Comparison of ENCODE assay signal across 23 cellular contexts in the genomic region with DNA sequence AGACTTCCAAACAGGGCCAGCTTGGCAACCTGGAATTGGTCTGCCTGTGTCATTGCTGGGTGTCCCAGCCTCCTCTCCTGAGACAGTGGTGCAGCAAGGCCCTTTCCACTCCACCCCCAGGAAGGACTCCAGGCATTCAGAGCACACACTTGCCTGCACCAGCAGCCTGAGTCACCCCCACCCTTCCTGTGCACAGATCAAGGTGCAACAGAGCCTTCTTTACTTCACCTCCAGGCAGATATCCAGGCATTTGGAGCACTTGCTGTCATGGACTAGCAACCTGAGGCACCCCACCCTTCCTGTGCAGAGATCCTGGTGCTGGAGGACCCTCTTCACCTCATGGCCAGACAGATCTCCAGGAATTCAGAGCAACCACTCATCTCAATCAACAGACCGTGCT.
DNase-seq lines count a peak whose midpoint lies in the region; ATAC-seq, FAIRE-seq and TF ChIP-seq lines count a peak whose summit lies in the region.
"Had no signal": no experiment of that assay in that cellular context is flagged by ENCODE, and none has a peak within 500 bp of the region (broad histone marks: within the 10 kb centered on the region; RNA-seq: fewer than 3 reads in every experiment).

No MANE protein-coding gene starts in this region.

- no peaks in the 10 kb centered on the region for H3K9me1 ChIP-seq in keratinocyte (ENCODE audit: control insufficient read depth, extremely low read depth, insufficient read depth, low read length)

- H4K8ac ChIP-seq in H1 (ENCODE audit: extremely low read depth, insufficient read depth, low read length), result no peak overlapping the region

- H3K56ac ChIP-seq in H1 (replicated peaks; ENCODE audit: insufficient read length, low read depth, low read length), result no peak overlapping the region

- H3K14ac ChIP-seq in H1 (ENCODE audit: insufficient read length), result no peak overlapping the region

- H3K23ac ChIP-seq in H1 (ENCODE audit: insufficient read length), result no peak overlapping the region

- 94% methylated on average over 1 of the region's 1 CpG; no CpG with 5 or more reads in 1 of the 2 experiments for WGBS in H1 (ENCODE audit: extremely low coverage in 1 of 2, insufficient coverage in 1 of 2, insufficient read length in 1 of 2, insufficient replicate concordance in 2 of 2, low coverage in 1 of 2, low lambda C conversion rate in 2 of 2, missing lambda C conversion rate in 1 of 2), 2 experiments
- 94 to 96% (median 94%) methylated on average over 1 of the region's 1 CpG for WGBS in small intestine, 3 donors

- H4K20me1 ChIP-seq in KMS-11 (ENCODE audit: insufficient read depth), result no peaks in the 10 kb centered on the region
- no peaks in the 10 kb centered on the region for H4K20me1 ChIP-seq in H1 (replicated peaks in 1 of 2; ENCODE audit: control insufficient read depth in 1 of 2, insufficient read depth in 2 of 2, low read length in 2 of 2)
- H4K20me1 ChIP-seq in keratinocyte (ENCODE audit: control insufficient read depth, extremely low read depth, insufficient read depth, low read length), result no peaks in the 10 kb centered on the region

- H3K9ac ChIP-seq in KMS-11 (no peak overlapping the region), H1 (replicated peaks in 1 of 4; ENCODE audit: extremely low read depth in 1 of 4, low read depth in 3 of 4, low read length in 3 of 4) (no peak overlapping the region), keratinocyte (ENCODE audit: control insufficient read depth, extremely low read depth, insufficient read depth, low read length) (no peak overlapping the region)
- H3K9ac ChIP-seq: GM23248 had no signal

- H2BK5ac ChIP-seq in H1 (ENCODE audit: low read depth, low read length), result no peak overlapping the region

- no peak for TF ChIP-seq RAD21 in H1 (IDR thresholded peaks at IDR 0.05 in 1 of 2, conservative IDR thresholded peaks at IDR 0.05 in 1 of 2; ENCODE audit: low read depth in 2 of 2, low read length in 2 of 2)

- H3K27me3 ChIP-seq in KMS-11 (ENCODE audit: insufficient read depth, low read depth) (no peaks in the 10 kb centered on the region), H1 (replicated peaks in 1 of 4; ENCODE audit: control insufficient read depth in 3 of 4, extremely low read depth in 1 of 4, insufficient read depth in 3 of 4, low read length in 3 of 4) (no peaks in the 10 kb centered on the region), keratinocyte (ENCODE audit: control insufficient read depth, extremely low read depth, insufficient read depth, low read length) (no peaks in the 10 kb centered on the region), small intestine (ENCODE audit: control insufficient read depth in 2 of 2, insufficient read depth in 2 of 2, low read length in 2 of 2) (no peaks in the 10 kb centered on the region)

- H3K4me2 ChIP-seq in KMS-11 (peak overlapping the region; percentile 8; the same call in 1 of the 2 replicates), H1 (ENCODE audit: insufficient read depth in 1 of 2, low read depth in 2 of 2, low read length in 2 of 2) (no peak overlapping the region), keratinocyte (ENCODE audit: control insufficient read depth, extremely low read depth, insufficient read depth, low read depth, low read length) (no peak overlapping the region)

- H3K4me1 ChIP-seq in KMS-11 (ENCODE audit: low read depth, poor library complexity, severe bottlenecking), result peaks cover 25% of the 10 kb centered on the region
- peaks cover 0 to 3% (median 0%) of the 10 kb centered on the region in 4 experiments; a peak in 2 of 7 replicates for H3K4me1 ChIP-seq in H1 (replicated peaks in 1 of 4; ENCODE audit: control insufficient read depth in 3 of 4, insufficient read depth in 4 of 4, low read length in 3 of 4)
- H3K4me1 ChIP-seq in keratinocyte (ENCODE audit: control insufficient read depth, extremely low read depth, insufficient read depth, low read length), result peaks cover 6% of the 10 kb centered on the region
- H3K4me1 ChIP-seq in small intestine (ENCODE audit: control insufficient read depth in 2 of 2, insufficient read depth in 1 of 2, low read depth in 1 of 2, low read length in 1 of 2), result peaks cover 0 to 3% of the 10 kb centered on the region in 2 donors

- no peak overlapping the region for H3K4me3 ChIP-seq in KMS-11 (IDR thresholded peaks at IDR 0.05; ENCODE audit: insufficient read depth, low read depth, low read length)
- H3K4me3 ChIP-seq in H1 (ENCODE audit: extremely low read depth in 1 of 4, insufficient read depth in 2 of 4, low read depth in 3 of 4, low read length in 4 of 4), result no peak overlapping the region
- no peak overlapping the region for H3K4me3 ChIP-seq in keratinocyte (ENCODE audit: control insufficient read depth in 2 of 3, extremely low read depth in 1 of 3, insufficient read depth in 2 of 3, low read depth in 1 of 3, low read length in 3 of 3)
- no peak overlapping the region for H3K4me3 ChIP-seq in small intestine (ENCODE audit: low read depth in 1 of 2, low read length in 2 of 2)
- H3K4me3 ChIP-seq: GM23248 had no signal

- H3K27ac ChIP-seq in KMS-11 (0 out of 2 replicates have a peak overlapping the region, but pooled peaks have one; percentile 12), H1 (ENCODE audit: low read depth, low read length) (no peak overlapping the region), keratinocyte (ENCODE audit: control insufficient read depth, insufficient read depth, low read length) (no peak overlapping the region), small intestine (ENCODE audit: low read depth in 1 of 2, low read length in 1 of 2) (no peak overlapping the region)
- H3K27ac ChIP-seq: C4-2B, GM23248 had no signal

- DNase-seq in H1 (ENCODE audit: low read depth in 1 of 2, low spot score in 2 of 2) (no peak), keratinocyte (ENCODE audit: low read depth, low spot score) (no peak), small intestine (peak; percentile 73), T-helper 2 cell (no peak), NCI-H1694 (lab: John Stamatoyannopoulos, UW) (no peak)
- DNase-seq: ACHN; Caco-2; CD4-positive, alpha-beta T cell; DMS153; DMS79; GDM1; GM23248; H7; HFFc6; KBM-7 had no signal

- no peak overlapping the region for H4K5ac ChIP-seq in H1 (ENCODE audit: insufficient read length, low read depth, low read length)

- no peak overlapping the region for H3K4ac ChIP-seq in H1 (replicated peaks; ENCODE audit: insufficient read length, low read depth, low read length)

- no peaks in the 10 kb centered on the region for H3K79me1 ChIP-seq in H1 (ENCODE audit: low read depth, low read length)

- H2BK120ac ChIP-seq in H1 (replicated peaks; ENCODE audit: low read depth, low read length), result no peak overlapping the region

- no peak for TF ChIP-seq CTCF in KMS-11 (conservative IDR thresholded peaks at IDR 0.05; ENCODE audit: low read depth, low read length)
- no peak for TF ChIP-seq CTCF in H1 (IDR thresholded peaks at IDR 0.05; ENCODE audit: control extremely low read depth in 1 of 3, insufficient read depth in 1 of 3, low read depth in 1 of 3, low read length in 3 of 3)
- TF ChIP-seq CTCF in keratinocyte (optimal IDR thresholded peaks at IDR 0.05 in 1 of 3, IDR thresholded peaks at IDR 0.05 in 1 of 3, conservative IDR thresholded peaks at IDR 0.05 in 1 of 3; ENCODE audit: extremely low read depth in 1 of 3, insufficient read depth in 2 of 3, low read length in 3 of 3), result no peak

- no peak for FAIRE-seq in H1 (lab: Jason Lieb, UNC)
- FAIRE-seq in keratinocyte (lab: Jason Lieb, UNC), result peak; percentile 60
- FAIRE-seq in small intestine (lab: Jason Lieb, UNC), result no peak
- FAIRE-seq: A204.1, GM12892, GM18507, HTR-8/SVneo had no signal

- POLR2A ChIA-PET in H1 (lab: Charles Lee; ENCODE audit: partially characterized antibody), result no interaction called here

- H3K9me3 ChIP-seq in H1 (ENCODE audit: insufficient read depth in 2 of 2, low read depth in 1 of 2, low read length in 1 of 2) (no peaks in the 10 kb centered on the region), keratinocyte (ENCODE audit: control insufficient read depth, low read depth, low read length) (no peaks in the 10 kb centered on the region), small intestine (ENCODE audit: control insufficient read depth, low read depth) (no peaks in the 10 kb centered on the region)
- H3K9me3 ChIP-seq: Caco-2 had no signal

- H2BK20ac ChIP-seq in H1 (ENCODE audit: low read length), result no peak overlapping the region; the same call in 1 of the 2 replicates

- H2BK12ac ChIP-seq in H1 (ENCODE audit: low read depth, low read length), result no peak overlapping the region

- no peak overlapping the region for H2AK5ac ChIP-seq in H1 (ENCODE audit: low read depth, low read length)

- no peak overlapping the region for H4K91ac ChIP-seq in H1 (replicated peaks; ENCODE audit: insufficient read length, low read length)

- CTCF ChIA-PET in H1 (lab: Charles Lee; ENCODE audit: partially characterized antibody), result no interaction called here

- H3K79me2 ChIP-seq in KMS-11 (ENCODE audit: insufficient read depth, low read depth) (no peaks in the 10 kb centered on the region), H1 (ENCODE audit: control insufficient read depth in 1 of 2, insufficient read depth in 2 of 2, low read length in 2 of 2) (no peaks in the 10 kb centered on the region), keratinocyte (ENCODE audit: control insufficient read depth, insufficient read depth, low read length) (no peaks in the 10 kb centered on the region)

- H3K36me3 ChIP-seq in KMS-11 (ENCODE audit: insufficient read depth) (no peaks in the 10 kb centered on the region), H1 (ENCODE audit: control insufficient read depth in 2 of 4, insufficient read depth in 4 of 4, low read length in 3 of 4) (no peaks in the 10 kb centered on the region), keratinocyte (ENCODE audit: control insufficient read depth in 2 of 2, extremely low read depth in 1 of 2, insufficient read depth in 2 of 2, low read length in 2 of 2) (no peaks in the 10 kb centered on the region), small intestine (ENCODE audit: control insufficient read depth in 2 of 2, insufficient read depth in 2 of 2, low read length in 2 of 2) (no peaks in the 10 kb centered on the region)

- dilution Hi-C loops in keratinocyte (cut with MboI; ENCODE audit: extremely low pct_ligation_motif_present, low sequenced_read_pairs), result no loop called here

- TF ChIP-seq POLR2A in H1 (IDR thresholded peaks at IDR 0.05; ENCODE audit: control extremely low read depth in 1 of 2, low read depth in 2 of 2, low read length in 2 of 2), result no peak

- H2BK15ac ChIP-seq in H1 (ENCODE audit: low read length), result no peak overlapping the region

- H2AFZ ChIP-seq in KMS-11 (ENCODE audit: low read depth) (peak overlapping the region; percentile 22; the same call in 1 of the 2 replicates), H1 (ENCODE audit: low read length) (peak overlapping the region; percentile 73), keratinocyte (ENCODE audit: control insufficient read depth, low read length) (peak overlapping the region; percentile 3)
- H2AFZ ChIP-seq: GM23248 had no signal

- H3K23me2 ChIP-seq in H1 (ENCODE audit: low read depth, low read length), result no peaks in the 10 kb centered on the region

- H3K18ac ChIP-seq in H1 (ENCODE audit: extremely low read depth, low read length), result no peak overlapping the region

- no peak for TF ChIP-seq EP300 in H1 (IDR thresholded peaks at IDR 0.05; ENCODE audit: borderline replicate concordance in 1 of 2, low read depth in 2 of 2, low read length in 2 of 2)

- ATAC-seq in GM18861 (IDR thresholded peaks at IDR 0.05; ENCODE audit: unreplicated experiment), result no peak
- ATAC-seq: HCT116 had no signal

TF ChIP-seq in H1, 55 proteins besides CTCF, POLR2A, EP300 and RAD21 (continues in another document):
- TF ChIP-seq NRF1 (IDR thresholded peaks at IDR 0.05; ENCODE audit: low read depth, low read length), result no peak

Comparison
In these comparisons a context has a peak if more than half of its experiments do, and no peak if none do; other contexts are left out.
1. H2AFZ ChIP-seq: peak in every context shown above with its lines; median percentile 73 in H1; 22 in KMS-11; 3 in keratinocyte.